Comparison of ENCODE assay signal across 11 cellular contexts in the genomic region with DNA sequence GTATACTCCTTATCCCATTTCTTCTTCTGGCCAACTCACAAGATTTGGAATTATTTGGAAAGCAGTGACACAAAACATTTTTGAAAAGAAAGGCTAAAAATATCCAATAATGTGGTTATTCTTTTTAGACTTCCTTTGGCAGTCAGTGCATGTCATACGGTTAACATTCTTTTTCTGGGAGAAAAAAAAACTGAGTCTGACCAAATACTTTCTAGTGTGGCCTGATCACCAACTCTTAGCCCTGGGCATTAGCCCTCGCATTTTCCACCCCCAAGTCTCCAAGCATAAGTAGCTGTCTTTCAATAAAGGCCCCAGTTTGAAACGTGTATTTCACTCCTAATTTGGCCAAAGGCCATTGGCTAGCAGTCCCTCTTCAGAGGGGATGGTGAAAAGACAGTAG. TPM values are rescaled to one million over a fixed set of nuclear protein-coding genes. Genes with fewer than 3 reads are reported as not detected.
A peak's percentile ranks its signal among the peaks of the same experiment; 100 is the strongest.
DNase-seq lines count a peak whose midpoint lies in the region; ATAC-seq and TF ChIP-seq lines count a peak whose summit lies in the region.
"Had no signal": no experiment of that assay in that cellular context is flagged by ENCODE, and none has a peak within 500 bp of the region (broad histone marks: within the 10 kb centered on the region; RNA-seq: fewer than 3 reads in every experiment).

No MANE protein-coding gene starts in this region.

- H3K4me2 ChIP-seq in Loucy (ENCODE audit: low read depth, low read length, poor library complexity, severe bottlenecking) (peak overlapping the region; percentile 31), neuronal stem cell (ENCODE audit: insufficient read depth, low read length, poor library complexity, severe bottlenecking) (no peak overlapping the region)

- no CpG with 5 or more reads among the region's 3 CpGs for WGBS in neuronal stem cell (ENCODE audit: extremely low coverage in 2 of 2, insufficient read length in 2 of 2, insufficient replicate concordance in 1 of 2), 2 donors

- no peak for ATAC-seq in HG03521 (IDR thresholded peaks at IDR 0.05; ENCODE audit: unreplicated experiment)
- ATAC-seq: HCT116 had no signal

- peaks cover 5% of the 10 kb centered on the region for H4K20me1 ChIP-seq in Loucy (ENCODE audit: insufficient read depth, low read length, poor library complexity, severe bottlenecking)

- H3K4me3 ChIP-seq in Loucy (ENCODE audit: low read length, poor library complexity, severe bottlenecking) (no peak overlapping the region), dorsolateral prefrontal cortex (no peak overlapping the region), neutrophil (ENCODE audit: low read depth in 1 of 2, low read length in 1 of 2) (no peak overlapping the region), neuronal stem cell (ENCODE audit: low read length in 2 of 2) (no peak overlapping the region)
- H3K4me3 ChIP-seq: lung, SJSA1 had no signal

- no peak overlapping the region for H4K91ac ChIP-seq in neuronal stem cell (ENCODE audit: low read depth, low read length, poor library complexity)

- intact Hi-C loops in dorsolateral prefrontal cortex (cut with DNase I), result loop anchor here in 1 of 2 donors (10.0 kb wide), 2 partner anchors 61 to 79 kb away; no protein-coding TSS in a partner anchor
- intact Hi-C loops in activated CD4-positive, alpha-beta T cell treated with anti-CD3 and anti-CD28 coated beads, Interleukin-2, amount 10 ng/mL, durations not matched to agents 24 days and 14 days (cut with micrococcal nuclease), result no loop called here

- H2AFZ ChIP-seq in Loucy (ENCODE audit: low read length), result no peak overlapping the region
- H2AFZ ChIP-seq in neuronal stem cell (ENCODE audit: low read length), result no peak overlapping the region

- no peak overlapping the region for H3K4me3 Mint-ChIP-seq in activated CD4-positive, alpha-beta T cell treated with anti-CD3 and anti-CD28 coated beads, Interleukin-2, amount 10 ng/mL, durations not matched to agents 24 days and 14 days

- no peak overlapping the region for H3K23ac ChIP-seq in neuronal stem cell (ENCODE audit: low read depth, low read length, poor library complexity)

- H3K27me3 Mint-ChIP-seq in activated CD4-positive, alpha-beta T cell treated with anti-CD3 and anti-CD28 coated beads, Interleukin-2, amount 10 ng/mL, durations not matched to agents 24 days and 14 days, result no peaks in the 10 kb centered on the region

- peaks cover 35% of the 10 kb centered on the region for H3K36me3 Mint-ChIP-seq in activated CD4-positive, alpha-beta T cell treated with anti-CD3 and anti-CD28 coated beads, Interleukin-2, amount 10 ng/mL, durations not matched to agents 24 days and 14 days (ENCODE audit: low read depth)

- DNase-seq in AG20443 (ENCODE audit: low spot score) (peak; percentile 71), dorsolateral prefrontal cortex (no peak), KBM-7 (no peak), neuronal stem cell (ENCODE audit: low spot score) (no peak)
- DNase-seq in activated CD4-positive, alpha-beta T cell treated with anti-CD3 and anti-CD28 coated beads, Interleukin-2, amount 10 ng/mL, durations not matched to agents 24 days and 14 days, result no peak

- H3K14ac ChIP-seq in neuronal stem cell (ENCODE audit: low read length), result no peak overlapping the region

- H3K9me3 ChIP-seq in Loucy (ENCODE audit: insufficient read depth, low read depth, low read length) (no peaks in the 10 kb centered on the region), neutrophil (no peaks in the 10 kb centered on the region), neuronal stem cell (replicated peaks in 1 of 2; ENCODE audit: control insufficient read depth in 2 of 2, insufficient read depth in 1 of 2, low read depth in 1 of 2, low read length in 2 of 2) (peaks cover 0 to 5% of the 10 kb centered on the region in 2 donors)
- H3K9me3 ChIP-seq: SJSA1 had no signal

- no peak for TF ChIP-seq CTCF in Loucy (conservative IDR thresholded peaks at IDR 0.05; ENCODE audit: low read length)
- no peak for TF ChIP-seq CTCF in dorsolateral prefrontal cortex (IDR thresholded peaks at IDR 0.05 in 54 of 56, conservative IDR thresholded peaks at IDR 0.05 in 2 of 56; ENCODE audit: low read depth in 1 of 56, partially characterized antibody in 56 of 56)
- no peak for TF ChIP-seq CTCF in neutrophil (IDR thresholded peaks at IDR 0.05)

- H3K9ac ChIP-seq in Loucy (ENCODE audit: low read depth, low read length, poor library complexity, severe bottlenecking) (peak overlapping the region; percentile 10), neuronal stem cell (ENCODE audit: low read depth, low read length, poor library complexity) (no peak overlapping the region)

- H3K18ac ChIP-seq in neuronal stem cell (ENCODE audit: low read length), result no peak overlapping the region

- H2AK5ac ChIP-seq in neuronal stem cell (ENCODE audit: low read depth, low read length), result no peak overlapping the region

- no peaks in the 10 kb centered on the region; the same call in 1 of the 2 replicates for H3F3A ChIP-seq in Loucy (ENCODE audit: low read depth)

- no peak overlapping the region for H2BK12ac ChIP-seq in neuronal stem cell (ENCODE audit: low read length)

- no peak overlapping the region for H3K27ac Mint-ChIP-seq in activated CD4-positive, alpha-beta T cell treated with anti-CD3 and anti-CD28 coated beads, Interleukin-2, amount 10 ng/mL, durations not matched to agents 24 days and 14 days

- no peak overlapping the region for H2BK15ac ChIP-seq in neuronal stem cell (ENCODE audit: low read length)

- no peaks in the 10 kb centered on the region for H3K27me3 ChIP-seq in Loucy (ENCODE audit: insufficient read depth, low read length, poor library complexity, severe bottlenecking)
- no peaks in the 10 kb centered on the region for H3K27me3 ChIP-seq in dorsolateral prefrontal cortex
- no peaks in the 10 kb centered on the region for H3K27me3 ChIP-seq in neutrophil
- no peaks in the 10 kb centered on the region for H3K27me3 ChIP-seq in neuronal stem cell (ENCODE audit: control insufficient read depth in 3 of 3, insufficient read depth in 3 of 3, low read depth in 1 of 3, low read length in 3 of 3)
- H3K27me3 ChIP-seq: SJSA1 had no signal

- no peak overlapping the region for H2BK5ac ChIP-seq in neuronal stem cell (ENCODE audit: low read length)

- no peaks in the 10 kb centered on the region for H3K79me1 ChIP-seq in neuronal stem cell (ENCODE audit: low read depth, low read length)

- H4K8ac ChIP-seq in neuronal stem cell (ENCODE audit: low read depth, low read length), result no peak overlapping the region

- no peak overlapping the region for H3K4ac ChIP-seq in neuronal stem cell (ENCODE audit: low read length)

- H3K36me3 ChIP-seq in Loucy (ENCODE audit: insufficient read depth, low read length) (no peaks in the 10 kb centered on the region), neutrophil (peaks cover 49% of the 10 kb centered on the region), neuronal stem cell (replicated peaks in 1 of 2; ENCODE audit: control insufficient read depth in 2 of 2, insufficient read depth in 2 of 2, low read length in 2 of 2) (no peaks in the 10 kb centered on the region)

- H3K27ac ChIP-seq in dorsolateral prefrontal cortex (peak overlapping the region in 33 of 59 donors; percentile 0 to 69 (median 41)), neutrophil (peak overlapping the region; percentile 94), neuronal stem cell (replicated peaks; ENCODE audit: low read length) (no peak overlapping the region)
- H3K27ac ChIP-seq: SJSA1 had no signal

- no peak overlapping the region for H2BK120ac ChIP-seq in neuronal stem cell (ENCODE audit: low read depth, low read length)

- no peaks in the 10 kb centered on the region for H3K9me3 Mint-ChIP-seq in activated CD4-positive, alpha-beta T cell treated with anti-CD3 and anti-CD28 coated beads, Interleukin-2, amount 10 ng/mL, durations not matched to agents 24 days and 14 days

- no peaks in the 10 kb centered on the region for H3K9me2 ChIP-seq in Loucy (replicated peaks; ENCODE audit: low read depth, low read length)

- H3K4me1 ChIP-seq in Loucy (ENCODE audit: insufficient read depth, low read length, poor library complexity, severe bottlenecking) (peaks cover 41% of the 10 kb centered on the region), neutrophil (ENCODE audit: control insufficient read depth in 1 of 2, insufficient read depth in 1 of 2, low read depth in 1 of 2, low read length in 1 of 2) (peaks cover 85 to 88% of the 10 kb centered on the region in 2 experiments), neuronal stem cell (ENCODE audit: control insufficient read depth in 2 of 2, insufficient read depth in 1 of 2, low read depth in 1 of 2, low read length in 2 of 2) (peaks cover 4 to 11% of the 10 kb centered on the region in 2 donors)

- H3K79me2 ChIP-seq in Loucy (ENCODE audit: insufficient read depth, low read length), result peaks cover 97% of the 10 kb centered on the region

- peaks cover 44% of the 10 kb centered on the region for H3K4me1 Mint-ChIP-seq in activated CD4-positive, alpha-beta T cell treated with anti-CD3 and anti-CD28 coated beads, Interleukin-2, amount 10 ng/mL, durations not matched to agents 24 days and 14 days

- in situ Hi-C loops in KBM-7 (cut with MboI; ENCODE audit: low pct_unique_long_range_greater_than_20kb, low sequenced_read_pairs), result no loop called here

RNA-seq across cellular contexts. Expression of gene RASSF3, which starts 5.9 kb away (rescaled TPM):
- total RNA-seq in dorsolateral prefrontal cortex, result 10 to 100 TPM in 97 of 120 experiments, 1 to 10 TPM in 23; 6.5 to 38.3 (median 12.8) TPM
- 11.3 TPM for polyA plus RNA-seq in neuronal stem cell (2013, experiment 1 of 2)
- polyA plus RNA-seq in neuronal stem cell (2013, experiment 2 of 2), result 11.6 TPM
- 40.8 and 43.1 TPM in 2 replicates for total RNA-seq in activated CD4-positive, alpha-beta T cell treated with anti-CD3 and anti-CD28 coated beads, Interleukin-2, amount 10 ng/mL, durations not matched to agents 24 days and 14 days
